ENCODE assay signal across 20 cellular contexts in the genomic region with DNA sequence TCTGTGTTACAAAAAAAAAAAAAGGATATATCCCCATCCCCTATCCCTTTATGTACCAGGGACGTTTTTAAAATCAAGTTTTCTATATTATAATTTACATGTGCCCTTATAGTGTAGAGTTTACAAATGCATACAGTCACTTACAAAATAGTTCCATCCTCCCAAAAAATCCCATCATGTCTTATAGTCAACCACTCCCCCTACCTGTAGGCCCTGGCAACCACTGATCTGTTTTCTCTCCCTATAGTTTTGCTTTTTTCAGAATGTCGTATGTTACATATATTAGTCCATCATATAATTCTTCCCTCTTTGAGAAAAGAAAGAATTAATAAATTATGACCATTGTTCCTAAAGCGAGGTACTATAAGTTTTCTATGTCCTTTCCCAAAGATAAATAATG. TPM values are rescaled to one million over a fixed set of nuclear protein-coding genes. Genes with fewer than 3 reads are reported as not detected.
DNase-seq lines count a peak whose midpoint lies in the region; ATAC-seq, FAIRE-seq and TF ChIP-seq lines count a peak whose summit lies in the region.
"Had no signal": no experiment of that assay in that cellular context is flagged by ENCODE, and none has a peak within 500 bp of the region (broad histone marks: within the 10 kb centered on the region; RNA-seq: fewer than 3 reads in every experiment).

No MANE protein-coding gene starts in this region.

- H3K27me3 Mint-ChIP-seq in Caco-2 (ENCODE audit: insufficient read depth, unreplicated experiment) (peaks cover 3% of the 10 kb centered on the region), GM23338 (ENCODE audit: insufficient read depth, low read depth, poor library complexity) (no peaks in the 10 kb centered on the region)
- H3K27me3 Mint-ChIP-seq in activated T-cell treated with anti-CD3 and anti-CD28 coated beads, Interleukin-2, amount 50 U/mL, for 72 hours (ENCODE audit: low read depth) = peaks cover 3% of the 10 kb centered on the region

- POLR2A ChIA-PET in Caco-2 (lab: Charles Lee) = no interaction called here
- POLR2A ChIA-PET in RWPE1 (lab: Yijun Ruan, JAX; ENCODE audit: low non-redundant PET) = no interaction called here

- H3K36me3 Mint-ChIP-seq in Caco-2 (ENCODE audit: insufficient read depth, unreplicated experiment) (no peaks in the 10 kb centered on the region), GM23338 (ENCODE audit: low read depth) (peaks cover 2% of the 10 kb centered on the region; the same call in 1 of the 3 replicates)
- peaks cover 2 to 3% of the 10 kb centered on the region in 2 donors for H3K36me3 Mint-ChIP-seq in activated T-cell treated with anti-CD3 and anti-CD28 coated beads, Interleukin-2, amount 50 U/mL, for 72 hours (ENCODE audit: insufficient read depth in 2 of 2)
- H3K36me3 Mint-ChIP-seq: memory B cell had no signal

- H3K9me2 ChIP-seq in GM23338 (ENCODE audit: insufficient read depth) = no peaks in the 10 kb centered on the region

- no TSS peak for BruUV-seq in Caco-2 (replicated peaks; lab: Mats Ljungman, UMichigan)

- DNase-seq in Caco-2 (no peak), GM23338 (ENCODE audit: low spot score) (peak; percentile 59), RWPE1 (ENCODE audit: low spot score) (no peak), fibroblast of villous mesenchyme (ENCODE audit: low read depth) (no peak), NCI-H2081 treated with DMSO at 0.1 percent for 48 hours (lab: John Stamatoyannopoulos, UW) (no peak), superior temporal gyrus (ENCODE audit: extremely low spot score) (no peak), D721Med (ENCODE audit: insufficient read length, low spot score) (no peak)
- no peak for DNase-seq in activated T-cell treated with anti-CD3 and anti-CD28 coated beads, Interleukin-2, amount 50 U/mL, for 72 hours
- DNase-seq: activated CD4-positive, alpha-beta T cell treated with anti-CD3 and anti-CD28 coated beads, Interleukin-2, amount 50 U/mL, for 1 hour; activated T-cell treated with anti-CD3 and anti-CD28 coated beads, Interleukin-2, amount 50 U/mL, for 1 hour; DMS79; MG63; NCI-H2107; SHP77 treated with DMSO at 0.1 percent for 48 hours; stimulated activated CD4-positive, alpha-beta T cell treated with anti-CD3 and anti-CD28 coated beads, Interleukin-2, amount 100 ng/mL, for 48 hours; T-helper 9 cell had no signal

- no peak overlapping the region for H2AFZ ChIP-seq in GM23338

- H3K4me1 ChIP-seq in Caco-2 (no peaks in the 10 kb centered on the region), GM23338 (ENCODE audit: insufficient read depth) (peaks cover 12% of the 10 kb centered on the region)
- H3K4me1 ChIP-seq: gastroesophageal sphincter, tibial nerve had no signal

- ATAC-seq in GM23338 = peak; percentile 80
- ATAC-seq in activated T-cell treated with anti-CD3 and anti-CD28 coated beads, Interleukin-2, amount 50 U/mL, for 72 hours (replicated peaks in 1 of 2) = no peak
- ATAC-seq: gastroesophageal sphincter, sciatic nerve had no signal

- H3K4me3 Mint-ChIP-seq in Caco-2 (ENCODE audit: unreplicated experiment) = no peak overlapping the region
- H3K4me3 Mint-ChIP-seq in GM23338 = no peak overlapping the region
- H3K4me3 Mint-ChIP-seq in activated T-cell treated with anti-CD3 and anti-CD28 coated beads, Interleukin-2, amount 50 U/mL, for 72 hours = no peak overlapping the region
- H3K4me3 Mint-ChIP-seq: memory B cell had no signal

- intact Hi-C loops in Caco-2 (cut with micrococcal nuclease; ENCODE audit: unreplicated experiment) = loop anchor here (1.0 kb wide), 1 partner anchor 148 kb away; no protein-coding TSS in a partner anchor

- H3K9me3 Mint-ChIP-seq in Caco-2 (ENCODE audit: unreplicated experiment) (no peaks in the 10 kb centered on the region), GM23338 (no peaks in the 10 kb centered on the region)
- H3K9me3 Mint-ChIP-seq in activated T-cell treated with anti-CD3 and anti-CD28 coated beads, Interleukin-2, amount 50 U/mL, for 72 hours = peaks cover 0 to 2% of the 10 kb centered on the region in 2 donors

- CTCF ChIA-PET in Caco-2 (lab: Charles Lee) (no interaction called here), RWPE1 (lab: Yijun Ruan, JAX) (no interaction called here)

- H3K27ac Mint-ChIP-seq in Caco-2 (ENCODE audit: unreplicated experiment) (no peak overlapping the region), GM23338 (peak overlapping the region; percentile 16; the same call in 1 of the 2 replicates)
- H3K27ac Mint-ChIP-seq in activated T-cell treated with anti-CD3 and anti-CD28 coated beads, Interleukin-2, amount 50 U/mL, for 72 hours = no peak overlapping the region
- H3K27ac Mint-ChIP-seq: memory B cell had no signal

- no peaks in the 10 kb centered on the region for H4K20me1 ChIP-seq in GM23338 (replicated peaks; ENCODE audit: insufficient read depth)

- H3F3A ChIP-seq in GM23338 (replicated peaks; ENCODE audit: low read depth) = no peaks in the 10 kb centered on the region

- H3K27ac ChIP-seq in GM23338 (ENCODE audit: low read depth) (no peak overlapping the region), RWPE1 (no peak overlapping the region)
- H3K27ac ChIP-seq: gastroesophageal sphincter, tibial nerve had no signal

- FAIRE-seq in D721Med (lab: Jason Lieb, UNC) = no peak

- H3K79me2 ChIP-seq in GM23338 (replicated peaks; ENCODE audit: insufficient read depth) = no peaks in the 10 kb centered on the region

- TF ChIP-seq CTCF in Caco-2 (IDR thresholded peaks at IDR 0.05; ENCODE audit: insufficient read depth in 1 of 2, low read depth in 1 of 2, low read length in 1 of 2, severe bottlenecking in 1 of 2, unreplicated experiment in 1 of 2) (peak; percentile 30 to 55), GM23338 (conservative IDR thresholded peaks at IDR 0.05; ENCODE audit: low read depth in 2 of 2) (peak; percentile 72 to 73), RWPE1 (conservative IDR thresholded peaks at IDR 0.05; ENCODE audit: low read depth) (0 out of 2 replicates have a peak, but pooled peaks have one; percentile 9), fibroblast of villous mesenchyme (IDR thresholded peaks at IDR 0.05; ENCODE audit: insufficient read depth, low read depth, low read length) (peak; percentile 28), D721Med (IDR thresholded peaks at IDR 0.05; ENCODE audit: insufficient read depth, missing control alignments) (no peak)

- H3K4me3 ChIP-seq in Caco-2 (ENCODE audit: low read depth, low read length) (no peak overlapping the region), GM23338 (no peak overlapping the region), fibroblast of villous mesenchyme (ENCODE audit: low read depth, low read length) (no peak overlapping the region)
- H3K4me3 ChIP-seq: gastroesophageal sphincter, MG63, tibial nerve had no signal

- H3K27me3 ChIP-seq in Caco-2 (replicated peaks; ENCODE audit: control insufficient read depth, insufficient read depth, low read length) = no peaks in the 10 kb centered on the region
- H3K27me3 ChIP-seq in GM23338 (ENCODE audit: insufficient read depth) = no peaks in the 10 kb centered on the region
- H3K27me3 ChIP-seq: gastroesophageal sphincter, MG63, tibial nerve had no signal

- no peaks in the 10 kb centered on the region for H3K9me3 ChIP-seq in Caco-2
- H3K9me3 ChIP-seq: gastroesophageal sphincter, MG63, tibial nerve had no signal

- H3K4me2 ChIP-seq in GM23338 = no peak overlapping the region

- H3K4me1 Mint-ChIP-seq in Caco-2 (ENCODE audit: low read depth, unreplicated experiment) = no peaks in the 10 kb centered on the region
- H3K4me1 Mint-ChIP-seq in GM23338 = peaks cover 20% of the 10 kb centered on the region
- no peaks in the 10 kb centered on the region for H3K4me1 Mint-ChIP-seq in activated T-cell treated with anti-CD3 and anti-CD28 coated beads, Interleukin-2, amount 50 U/mL, for 72 hours (ENCODE audit: low read depth)
- H3K4me1 Mint-ChIP-seq: memory B cell had no signal

- H3K36me3 ChIP-seq in Caco-2 (ENCODE audit: control insufficient read depth, insufficient read depth, low read length) (no peaks in the 10 kb centered on the region), GM23338 (ENCODE audit: insufficient read depth) (no peaks in the 10 kb centered on the region)
- H3K36me3 ChIP-seq: gastroesophageal sphincter, MG63, tibial nerve had no signal

TF ChIP-seq in GM23338, 12 proteins besides CTCF, POLR2A, EP300 and RAD21:
- TF ChIP-seq STAT1 (IDR thresholded peaks at IDR 0.05; ENCODE audit: unreplicated experiment) = no peak
- TF ChIP-seq EZH2phosphoT487 (IDR thresholded peaks at IDR 0.05; ENCODE audit: unreplicated experiment) = no peak
- TF ChIP-seq ZNF114 (CRISPR knock-in tag; IDR thresholded peaks at IDR 0.05) = no peak
- no peak for TF ChIP-seq JUNB (IDR thresholded peaks at IDR 0.05; ENCODE audit: unreplicated experiment)
- no peak for TF ChIP-seq CREB1 (CRISPR knock-in tag; IDR thresholded peaks at IDR 0.05; ENCODE audit: low read depth)
- TF ChIP-seq ZNF331 (CRISPR knock-in tag; IDR thresholded peaks at IDR 0.05; ENCODE audit: low read depth) = no peak

RNA-seq across cellular contexts. Expression of a gene that starts 17.8 kb away (rescaled TPM):
- not detected in 2 replicates for total RNA-seq in Caco-2 (2022)
- 0.08 TPM in 1 of 2 replicates, not detected in the other for total RNA-seq in GM23338 (2014; rRNA removed; shearing (Covaris generic))
- 2.9 and 3.7 TPM in 2 replicates for polyA plus RNA-seq in GM23338 (2016; fragmentation: Nextera tagmentation; extraction: Ambion mirVana)
- total RNA-seq in fibroblast of villous mesenchyme = not detected in 2 replicates
- under 1 TPM in 1 of 2 donors, not detected in 1; 0.22 TPM for total RNA-seq in activated T-cell treated with anti-CD3 and anti-CD28 coated beads, Interleukin-2, amount 50 U/mL, for 72 hours
- total RNA-seq: gastroesophageal sphincter had no signal

RNA-seq across cellular contexts. Expression of a gene that starts 17.9 kb away (rescaled TPM):
- total RNA-seq in Caco-2 (2022) (5.0 and 5.5 TPM in 2 replicates), fibroblast of villous mesenchyme (2.6 and 3.5 TPM in 2 replicates)
- total RNA-seq in GM23338 (2014; rRNA removed; shearing (Covaris generic)) = 8.3 and 12.2 TPM in 2 replicates
- polyA plus RNA-seq in GM23338 (2016; fragmentation: Nextera tagmentation; extraction: Ambion mirVana) = 6.6 and 8.7 TPM in 2 replicates
- total RNA-seq in activated T-cell treated with anti-CD3 and anti-CD28 coated beads, Interleukin-2, amount 50 U/mL, for 72 hours = 1 to 10 TPM; 3.4 to 4.4 TPM

RNA-seq across cellular contexts. Expression of a gene that starts 57.3 kb away (rescaled TPM):
- 19.1 and 20.6 TPM in 2 replicates for total RNA-seq in Caco-2 (2022)
- 46.5 and 50.5 TPM in 2 replicates for total RNA-seq in GM23338 (2014; rRNA removed; shearing (Covaris generic))
- 36.9 and 37.5 TPM in 2 replicates for polyA plus RNA-seq in GM23338 (2016; fragmentation: Nextera tagmentation; extraction: Ambion mirVana)
- total RNA-seq in fibroblast of villous mesenchyme = 1.6 and 4.3 TPM in 2 replicates
- total RNA-seq in activated T-cell treated with anti-CD3 and anti-CD28 coated beads, Interleukin-2, amount 50 U/mL, for 72 hours = 1 to 10 TPM; 8.0 to 9.4 TPM
